ENCODE assay signal across 12 cellular contexts in genomic region chr7:117008849-117009531, GRCh38. TPM values are rescaled to one million over a fixed set of nuclear protein-coding genes. Genes with fewer than 3 reads are reported as not detected.
A peak's percentile ranks its signal among the peaks of the same experiment; 100 is the strongest.
DNase-seq lines count a peak whose midpoint lies in the region; ATAC-seq and TF ChIP-seq lines count a peak whose summit lies in the region.
"Had no signal": no experiment of that assay in that cellular context is flagged by ENCODE, and none has a peak within 500 bp of the region (broad histone marks: within the 10 kb centered on the region; RNA-seq: fewer than 3 reads in every experiment).

No MANE protein-coding gene starts in this region.

- no peaks in the 10 kb centered on the region for H3K9me3 Mint-ChIP-seq in activated naive CD8-positive, alpha-beta T cell treated with anti-CD3 and anti-CD28 coated beads, Interleukin-2, amount 10 ng/mL, durations not matched to agents 7 days and 5 days
- no peaks in the 10 kb centered on the region for H3K9me3 Mint-ChIP-seq in neural progenitor cell

- H3K9me3 ChIP-seq in SK-N-SH (no peaks in the 10 kb centered on the region), MM.1S (replicated peaks; ENCODE audit: insufficient read depth, low read length) (no peaks in the 10 kb centered on the region), neural progenitor cell (ENCODE audit: low read depth) (no peaks in the 10 kb centered on the region)

- peak overlapping the region; percentile 30 for H3K27ac Mint-ChIP-seq in activated naive CD8-positive, alpha-beta T cell treated with anti-CD3 and anti-CD28 coated beads, Interleukin-2, amount 10 ng/mL, durations not matched to agents 7 days and 5 days
- H3K27ac Mint-ChIP-seq in neural progenitor cell: no peak overlapping the region

- WGBS in SK-N-SH (ENCODE audit: low lambda C conversion rate): 93% methylated on average over 2 of the region's 2 CpGs

- H3K4me3 Mint-ChIP-seq in activated naive CD8-positive, alpha-beta T cell treated with anti-CD3 and anti-CD28 coated beads, Interleukin-2, amount 10 ng/mL, durations not matched to agents 7 days and 5 days: peak overlapping the region; percentile 47
- no peak overlapping the region for H3K4me3 Mint-ChIP-seq in neural progenitor cell

- no peaks in the 10 kb centered on the region for H3K36me3 Mint-ChIP-seq in activated naive CD8-positive, alpha-beta T cell treated with anti-CD3 and anti-CD28 coated beads, Interleukin-2, amount 10 ng/mL, durations not matched to agents 7 days and 5 days
- H3K36me3 Mint-ChIP-seq in neural progenitor cell: no peaks in the 10 kb centered on the region

- no peak for TF ChIP-seq CTCF in SK-N-SH (IDR thresholded peaks at IDR 0.05)
- TF ChIP-seq CTCF in MM.1S (IDR thresholded peaks at IDR 0.05; ENCODE audit: low read length): no peak
- no peak for TF ChIP-seq CTCF in neural progenitor cell (IDR thresholded peaks at IDR 0.05)

- DNase-seq in SK-N-SH: no peak
- peak; percentile 75 for DNase-seq in MM.1S
- DNase-seq in activated naive CD8-positive, alpha-beta T cell treated with anti-CD3 and anti-CD28 coated beads, Interleukin-2, amount 10 ng/mL, durations not matched to agents 7 days and 5 days: no peak
- DNase-seq in renal cortical epithelial cell (ENCODE audit: low read depth): peak; percentile 70
- no peak for DNase-seq in amygdala (lab: John Stamatoyannopoulos, UW)
- DNase-seq in neural progenitor cell (ENCODE audit: low spot score): no peak
- no peak for DNase-seq in ecto neural progenitor cell (ENCODE audit: low spot score)
- DNase-seq: 8988T; caudate nucleus; Right ventricle myocardium superior; stimulated activated CD4-positive, alpha-beta T cell treated with anti-CD3 and anti-CD28 coated beads, Interleukin-2, amount 100 ng/mL, for 24 hours had no signal

- no peaks in the 10 kb centered on the region for H3K27me3 Mint-ChIP-seq in activated naive CD8-positive, alpha-beta T cell treated with anti-CD3 and anti-CD28 coated beads, Interleukin-2, amount 10 ng/mL, durations not matched to agents 7 days and 5 days
- no peaks in the 10 kb centered on the region for H3K27me3 Mint-ChIP-seq in neural progenitor cell (ENCODE audit: insufficient read depth, low read depth)

- H3F3A ChIP-seq in SK-N-SH (replicated peaks; ENCODE audit: insufficient read depth): peaks cover 14% of the 10 kb centered on the region
- no peaks in the 10 kb centered on the region; the same call in 1 of the 2 replicates for H3F3A ChIP-seq in MM.1S (ENCODE audit: insufficient read depth, low read length)
- peaks cover 8% of the 10 kb centered on the region for H3F3A ChIP-seq in neural progenitor cell (ENCODE audit: low read depth)

- peaks cover 50% of the 10 kb centered on the region for H3K4me1 Mint-ChIP-seq in activated naive CD8-positive, alpha-beta T cell treated with anti-CD3 and anti-CD28 coated beads, Interleukin-2, amount 10 ng/mL, durations not matched to agents 7 days and 5 days
- H3K4me1 Mint-ChIP-seq in neural progenitor cell: no peaks in the 10 kb centered on the region

- no peaks in the 10 kb centered on the region for H3K27me3 ChIP-seq in SK-N-SH (ENCODE audit: insufficient read depth)
- H3K27me3 ChIP-seq in MM.1S (replicated peaks; ENCODE audit: insufficient read depth, low read length): peaks cover 6% of the 10 kb centered on the region; the same call in 1 of the 2 replicates
- H3K27me3 ChIP-seq in neural progenitor cell: no peaks in the 10 kb centered on the region

- H2AFZ ChIP-seq in SK-N-SH (ENCODE audit: low read depth) (no peak overlapping the region), MM.1S (ENCODE audit: low read length) (no peak overlapping the region), neural progenitor cell (replicated peaks) (no peak overlapping the region)

- ATAC-seq in SK-N-SH treated with all-trans-retinoic acid at 6 μM for 48 hours: no peak
- peak; percentile 73 for ATAC-seq in activated naive CD8-positive, alpha-beta T cell treated with anti-CD3 and anti-CD28 coated beads, Interleukin-2, amount 10 ng/mL, durations not matched to agents 7 days and 5 days (ENCODE audit: low read depth)

- H4K20me1 ChIP-seq in SK-N-SH (ENCODE audit: insufficient read depth): no peaks in the 10 kb centered on the region
- peaks cover 14% of the 10 kb centered on the region for H4K20me1 ChIP-seq in MM.1S (ENCODE audit: insufficient read depth, low read length)
- H4K20me1 ChIP-seq in neural progenitor cell (ENCODE audit: low read depth): no peaks in the 10 kb centered on the region

- H3K4me3 ChIP-seq in SK-N-SH (ENCODE audit: low read depth in 2 of 2, low read length in 1 of 2) (no peak overlapping the region), MM.1S (ENCODE audit: low read length) (no peak overlapping the region), neural progenitor cell (no peak overlapping the region)

- H3K79me2 ChIP-seq in SK-N-SH (ENCODE audit: insufficient read depth): peaks cover 28% of the 10 kb centered on the region; the same call in 1 of the 2 replicates
- H3K79me2 ChIP-seq in MM.1S (ENCODE audit: low read length): peaks cover 30% of the 10 kb centered on the region
- H3K79me2 ChIP-seq in neural progenitor cell (ENCODE audit: low read depth): no peaks in the 10 kb centered on the region

- no peak overlapping the region for H3K4me2 ChIP-seq in SK-N-SH
- peak overlapping the region; percentile 27; the same call in 1 of the 2 replicates for H3K4me2 ChIP-seq in MM.1S (ENCODE audit: low read depth, low read length)
- no peak overlapping the region for H3K4me2 ChIP-seq in neural progenitor cell

- H3K4me1 ChIP-seq in SK-N-SH (ENCODE audit: control insufficient read depth in 1 of 2, insufficient read depth in 2 of 2, low read depth in 1 of 2, low read length in 1 of 2) (peaks cover 0 to 8% of the 10 kb centered on the region in 2 experiments; a peak in 3 of 4 replicates), MM.1S (ENCODE audit: low read length) (peaks cover 40% of the 10 kb centered on the region), neural progenitor cell (no peaks in the 10 kb centered on the region)

- H3K9me2 ChIP-seq in SK-N-SH (no peaks in the 10 kb centered on the region), MM.1S (replicated peaks; ENCODE audit: insufficient read depth, low read length) (no peaks in the 10 kb centered on the region)

- TF ChIP-seq EP300 in SK-N-SH (IDR thresholded peaks at IDR 0.05; ENCODE audit: borderline replicate concordance in 1 of 2, low read depth in 1 of 2, low read length in 1 of 2): no peak

- TF ChIP-seq RAD21 in SK-N-SH (IDR thresholded peaks at IDR 0.05; ENCODE audit: low read length): no peak

- H3K27ac ChIP-seq in SK-N-SH (ENCODE audit: low read depth in 2 of 2, low read length in 1 of 2) (no peak overlapping the region), MM.1S (ENCODE audit: low read length) (no peak overlapping the region), neural progenitor cell (no peak overlapping the region)

- CTCF ChIA-PET in SK-N-SH (lab: Yijun Ruan, JAX): interaction anchor here (0.5 to 8.4 kb wide), 13 partner anchors 9 to 376 kb away, joined by 3 to 58 read pairs (median 4); no protein-coding TSS in a partner anchor

- H3K9ac ChIP-seq in SK-N-SH (no peak overlapping the region), MM.1S (ENCODE audit: low read length) (no peak overlapping the region), neural progenitor cell (no peak overlapping the region)

- H3K36me3 ChIP-seq in SK-N-SH (replicated peaks in 1 of 2; ENCODE audit: control insufficient read depth in 1 of 2, insufficient read depth in 2 of 2, low read length in 1 of 2) (no peaks in the 10 kb centered on the region), MM.1S (replicated peaks; ENCODE audit: insufficient read depth, low read length) (no peaks in the 10 kb centered on the region), neural progenitor cell (no peaks in the 10 kb centered on the region)

- POLR2A ChIA-PET in SK-N-SH (lab: Yijun Ruan, JAX): no interaction called here
- POLR2A ChIA-PET in activated naive CD8-positive, alpha-beta T cell treated with anti-CD3 and anti-CD28 coated beads, Interleukin-2, amount 10 ng/mL, durations not matched to agents 7 days and 5 days (lab: Charles Lee): interaction anchor here (0.7 to 1.5 kb wide), 2 partner anchors 9 to 11 kb away, joined by 4 read pairs; no protein-coding TSS in a partner anchor

TF ChIP-seq in SK-N-SH treated with all-trans-retinoic acid at 6 μM for 48 hours, 23 proteins besides CTCF, POLR2A, EP300 and RAD21 (continues in another document):
- no peak for TF ChIP-seq SNAI2 (CRISPR knock-in tag; IDR thresholded peaks at IDR 0.05)
- TF ChIP-seq RARB (CRISPR knock-in tag; IDR thresholded peaks at IDR 0.05): no peak

TF ChIP-seq in SK-N-SH, 30 proteins besides CTCF, POLR2A, EP300 and RAD21 (continues in another document):
- TF ChIP-seq USF2 (IDR thresholded peaks at IDR 0.05; ENCODE audit: borderline replicate concordance, low read depth, low read length): no peak
- no peak for TF ChIP-seq MEF2A (IDR thresholded peaks at IDR 0.05; ENCODE audit: borderline replicate concordance, low read depth)
- no peak for TF ChIP-seq RXRA (IDR thresholded peaks at IDR 0.05; ENCODE audit: borderline replicate concordance, low read depth)
- no peak for TF ChIP-seq SIN3A (IDR thresholded peaks at IDR 0.05; ENCODE audit: borderline replicate concordance, low read depth, low read length)
- TF ChIP-seq GATA2 (CRISPR knock-in tag; IDR thresholded peaks at IDR 0.05): no peak
- no peak for TF ChIP-seq RFX5 (IDR thresholded peaks at IDR 0.05; ENCODE audit: low read length)
- no peak for TF ChIP-seq FOXM1 (IDR thresholded peaks at IDR 0.05; ENCODE audit: low read depth)
- no peak for TF ChIP-seq JUND (IDR thresholded peaks at IDR 0.05)

RNA-seq across cellular contexts. Expression of gene ST7, which starts 55.7 kb away (rescaled TPM):
- 23.5 and 32.2 TPM in 2 replicates for polyA plus RNA-seq in SK-N-SH (2012; rRNA removed)
- polyA plus RNA-seq in SK-N-SH (2012; cell fraction: cytosol; rRNA removed): 24.3 and 25.8 TPM in 2 replicates
- 25.8 and 53.7 TPM in 2 replicates for polyA plus RNA-seq in SK-N-SH (2012; cell fraction: nucleus; rRNA removed)
- 1 to 10 TPM; 4.6 to 5.6 TPM for total RNA-seq in activated naive CD8-positive, alpha-beta T cell treated with anti-CD3 and anti-CD28 coated beads, Interleukin-2, amount 10 ng/mL, durations not matched to agents 7 days and 5 days
- total RNA-seq in renal cortical epithelial cell (18.2 and 20.7 TPM in 2 replicates), neural progenitor cell (ENCODE audit: low replicate concordance) (5.8 and 6.7 TPM in 2 replicates)

Comparison
In these comparisons a context has a peak if more than half of its experiments do, and no peak if none do; other contexts are left out.
1. DNase-seq: peak in MM.1S (single experiment) and renal cortical epithelial cell (single experiment); none in SK-N-SH (single experiment), activated naive CD8-positive, alpha-beta T cell treated with anti-CD3 and anti-CD28 coated beads, Interleukin-2, amount 10 ng/mL, durations not matched to agents 7 days and 5 days (single experiment), amygdala (0 of 56), neural progenitor cell (single experiment) and ecto neural progenitor cell (single experiment).